29 cellular contexts compared by ENCODE assay signal in genomic region chr5:72859127-72859526, GRCh38.
"Had no signal": no experiment of that assay in that cellular context is flagged by ENCODE, and none has a peak within 500 bp of the region (broad histone marks: within the 10 kb centered on the region; RNA-seq: fewer than 3 reads in every experiment).

No MANE protein-coding gene starts in this region.

- H3K4me3 Mint-ChIP-seq: effector memory CD8-positive, alpha-beta T cell; immature natural killer cell; natural killer cell; type B pancreatic cell had no signal

- H3K9me3 Mint-ChIP-seq: effector memory CD8-positive, alpha-beta T cell; immature natural killer cell; natural killer cell; type B pancreatic cell had no signal

- H3K27ac ChIP-seq: coronary artery, esophagus squamous epithelium, lower lobe of right lung, ovary, right lobe of liver, testis, tibial artery had no signal

- H3K36me3 ChIP-seq: ovary had no signal

- H3K4me1 ChIP-seq: right lobe of liver, testis had no signal

- H3K36me3 Mint-ChIP-seq: natural killer cell had no signal

- H3K4me2 ChIP-seq: smooth muscle cell had no signal

- ATAC-seq: effector memory CD8-positive, alpha-beta T cell; left ventricle myocardium superior; lower lobe of right lung; right lobe of liver had no signal

- H3K27me3 ChIP-seq: esophagus squamous epithelium, ovary, right lobe of liver, testis, tibial artery had no signal

- H3K27me3 Mint-ChIP-seq: effector memory CD8-positive, alpha-beta T cell; type B pancreatic cell had no signal

- H3K9me3 ChIP-seq: esophagus squamous epithelium, lower lobe of right lung, ovary, right lobe of liver, testis, tibial artery had no signal

- H3K27ac Mint-ChIP-seq: immature natural killer cell, natural killer cell, type B pancreatic cell had no signal

- FAIRE-seq: endometrium had no signal

- H3K4me3 ChIP-seq: coronary artery, esophagus squamous epithelium, lower lobe of right lung, ovary, right lobe of liver, smooth muscle cell, testis, tibial artery had no signal

- DNase-seq: dermis blood vessel endothelial cell; effector memory CD8-positive, alpha-beta T cell; erythroblast; esophagus squamous epithelium; foreskin melanocyte; hypothalamus; immature natural killer cell; islet precursor cell; kidney glomerular epithelial cell; left ventricle myocardium superior; lower lobe of right lung; natural killer cell; occipital lobe; ovary; posterior cingulate gyrus; retina; right lobe of liver; stimulated activated CD4-positive, alpha-beta T cell treated with anti-CD3 and anti-CD28 coated beads, Interleukin-12 subunit alpha, Interleukin-12 subunit beta, amount 100 ng/mL, for 4 hours; stimulated activated CD4-positive, alpha-beta T cell treated with anti-CD3 and anti-CD28 coated beads, Interleukin-1b, Interleukin-23, amount 100 ng/mL, for 48 hours; stimulated activated CD4-positive, alpha-beta T cell treated with anti-CD3 and anti-CD28 coated beads, Interleukin-4, amount 100 ng/mL, for 1 hour; stimulated activated CD8-positive, alpha-beta memory T cell treated with anti-CD3 and anti-CD28 coated beads, Interleukin-4, amount 100 ng/mL, for 48 hours; stimulated activated naive CD4-positive, alpha-beta T cell; substantia nigra; testis; tibial artery had no signal
